1 cellular context compared by ENCODE assay signal in the genomic region with DNA sequence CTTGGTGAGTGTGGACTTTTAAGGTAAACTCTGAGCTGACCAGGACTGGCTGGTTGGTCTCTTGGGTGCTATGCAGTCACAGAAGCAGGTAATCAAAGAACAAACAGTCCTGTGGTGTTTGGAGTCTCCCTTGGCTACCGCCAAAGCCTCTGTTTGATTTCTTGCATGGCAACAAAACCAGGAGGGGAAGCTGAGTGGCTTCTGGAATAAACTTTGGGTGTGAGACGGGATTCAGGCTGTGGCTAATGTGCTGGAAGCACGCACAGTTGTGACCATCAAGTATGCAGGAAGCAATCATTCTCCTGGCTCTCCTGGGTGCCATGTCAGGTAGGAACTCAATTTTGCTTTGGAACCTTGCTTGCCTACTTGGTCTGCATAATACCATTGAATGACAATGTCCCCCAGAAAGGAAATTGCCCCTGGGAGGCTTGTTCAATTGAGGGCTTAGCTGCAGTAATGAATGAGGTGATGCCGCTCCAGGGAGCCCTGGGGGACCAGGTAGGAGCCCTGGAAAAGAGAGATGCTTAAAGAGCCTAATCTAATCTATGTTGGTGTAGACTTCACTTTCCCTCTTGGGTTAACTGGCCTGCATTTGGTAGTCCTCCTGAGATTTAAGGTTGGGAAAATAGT.
A peak's percentile ranks its signal among the peaks of the same experiment; 100 is the strongest.
TF ChIP-seq lines count a peak whose summit lies in the region.

Gene CDHR3, plus strand, starts transcription at position 227 of the 630 bp plus-strand sequence. Its CDS starts 55 bp downstream, at position 282.

TF ChIP-seq in GM23338, 12 proteins besides CTCF, POLR2A, EP300 and RAD21 (continued from another document):
- peak; percentile 93 for TF ChIP-seq ZNF462 (CRISPR knock-in tag; IDR thresholded peaks at IDR 0.05)
